Comparison of ENCODE assay signal across 8 cellular contexts in the genomic region with DNA sequence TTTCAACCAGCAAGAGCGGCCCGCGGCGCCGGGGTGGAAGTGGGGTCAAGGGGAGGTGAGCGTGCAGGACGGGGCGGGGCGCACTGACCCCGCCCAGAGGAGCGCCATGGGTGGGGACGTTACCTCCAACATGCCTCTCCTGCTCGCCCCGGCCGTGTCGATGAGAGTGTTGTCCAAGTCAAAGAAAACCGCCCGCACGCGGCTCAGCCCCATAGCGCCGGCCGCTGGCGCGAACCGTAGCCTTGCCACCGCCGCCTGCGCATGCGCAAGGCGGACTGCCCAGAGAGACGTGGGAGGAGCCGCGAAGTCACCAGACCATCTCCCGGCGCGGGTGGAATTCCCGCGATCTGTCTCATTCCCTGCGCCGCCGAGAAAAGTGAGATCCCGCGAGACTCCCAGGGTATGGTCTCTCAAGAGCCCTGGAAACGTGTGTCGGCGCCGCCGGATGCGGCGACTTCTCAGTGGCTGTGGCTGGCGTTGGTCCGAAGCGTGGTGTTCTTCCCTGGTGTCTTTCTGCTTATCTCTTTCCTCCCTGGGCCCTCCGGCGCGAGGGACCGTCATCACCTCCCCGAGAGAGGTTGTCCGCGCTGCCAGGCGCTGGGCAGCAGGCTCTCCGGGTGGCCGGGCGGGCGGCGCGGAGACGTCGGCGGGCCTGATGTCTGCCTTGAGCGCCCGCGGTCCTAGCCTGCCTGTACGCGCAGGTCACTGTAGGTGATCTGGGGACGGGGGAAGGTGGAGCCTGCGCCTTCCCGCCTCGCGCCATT. TPM values are rescaled to one million over a fixed set of nuclear protein-coding genes. Genes with fewer than 3 reads are reported as not detected.
DNase-seq lines count a peak whose midpoint lies in the region; ATAC-seq and TF ChIP-seq lines count a peak whose summit lies in the region.

A gene with protein sequence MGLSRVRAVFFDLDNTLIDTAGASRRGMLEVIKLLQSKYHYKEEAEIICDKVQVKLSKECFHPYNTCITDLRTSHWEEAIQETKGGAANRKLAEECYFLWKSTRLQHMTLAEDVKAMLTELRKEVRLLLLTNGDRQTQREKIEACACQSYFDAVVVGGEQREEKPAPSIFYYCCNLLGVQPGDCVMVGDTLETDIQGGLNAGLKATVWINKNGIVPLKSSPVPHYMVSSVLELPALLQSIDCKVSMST (minus strand): TSS at position 279 of the 764 bp plus-strand sequence. CDS start 66 bp downstream, at position 213.

- H3K9me3 ChIP-seq in DND-41 (ENCODE audit: insufficient read depth, low read length, severe bottlenecking) = no peaks in the 10 kb centered on the region
- no peaks in the 10 kb centered on the region for H3K9me3 ChIP-seq in esophagus squamous epithelium

- DNase-seq in DND-41 = peak; percentile 98
- DNase-seq in KG1 (lab: John Stamatoyannopoulos, UW) = peak; percentile 91
- DNase-seq in activated T-cell treated with anti-CD3 and anti-CD28 coated beads, Interleukin-2, amount 50 U/mL, for 48 hours = peak; percentile 93 to 94
- peak; percentile 80 for DNase-seq in esophagus squamous epithelium (lab: John Stamatoyannopoulos, UW)
- peak; percentile 99 for DNase-seq in myocyte (ENCODE audit: low read depth)
- peak; percentile 77 to 81 for DNase-seq in stimulated activated CD8-positive, alpha-beta memory T cell treated with anti-CD3 and anti-CD28 coated beads, Interleukin-7, amount 100 ng/mL, for 4 hours (ENCODE audit: low read depth in 2 of 2)

- peak within 1 kb of the TSS; percentile 86 for H3K9ac ChIP-seq in DND-41 (ENCODE audit: low read depth, low read length)

- H3K27ac ChIP-seq in DND-41 (ENCODE audit: low read length) = peak within 1 kb of the TSS; percentile 82
- peak within 1 kb of the TSS; percentile 90 to 97 (median 96) for H3K27ac ChIP-seq in esophagus squamous epithelium

- H3K36me3 ChIP-seq in DND-41 (ENCODE audit: insufficient read depth, low read length) (peaks cover 18% of the 10 kb centered on the region), esophagus squamous epithelium (no peaks in the 10 kb centered on the region)

- peaks cover 63% of the 10 kb centered on the region for H3K79me2 ChIP-seq in DND-41 (ENCODE audit: insufficient read depth, low read length)

- ATAC-seq in DND-41 (ENCODE audit: insufficient read depth, low read depth) = peak; percentile 88
- peak; percentile 79 for ATAC-seq in GM21737 (IDR thresholded peaks at IDR 0.05; ENCODE audit: unreplicated experiment)

- intact Hi-C loops in esophagus squamous epithelium (cut with DNase I) = no loop called here

- peak in 3 of 4 donors; percentile 27 to 69 (median 51) for TF ChIP-seq POLR2A in esophagus squamous epithelium (IDR thresholded peaks at IDR 0.05)

- H3K4me3 ChIP-seq in DND-41 (ENCODE audit: low read depth in 1 of 2, low read length in 2 of 2) (peak within 1 kb of the TSS; percentile 73 to 89), esophagus squamous epithelium (peak within 1 kb of the TSS; percentile 58 to 95 (median 81))

- H3K4me2 ChIP-seq in DND-41 (ENCODE audit: insufficient read depth, low read length) = peak within 1 kb of the TSS; percentile 81

- peak within 1 kb of the TSS; percentile 82 for H2AFZ ChIP-seq in DND-41 (ENCODE audit: low read depth, low read length)

- no peak for TF ChIP-seq CTCF in DND-41 (IDR thresholded peaks at IDR 0.05; ENCODE audit: borderline replicate concordance, extremely low read depth, low read length, poor library complexity, severe bottlenecking)
- peak in 1 of 6 experiments; percentile 17 for TF ChIP-seq CTCF in esophagus squamous epithelium (IDR thresholded peaks at IDR 0.05)

- H3K27me3 ChIP-seq in DND-41 (ENCODE audit: insufficient read depth, low read length, poor library complexity) (no peaks in the 10 kb centered on the region), esophagus squamous epithelium (no peaks in the 10 kb centered on the region)

- H3K4me1 ChIP-seq in DND-41 (ENCODE audit: insufficient read depth, low read length) = peaks cover 55% of the 10 kb centered on the region
- peaks cover 0 to 40% (median 11%) of the 10 kb centered on the region in 3 donors for H3K4me1 ChIP-seq in esophagus squamous epithelium

- 0% methylated on average over 4 to 15 of the region's 81 CpGs for WGBS in esophagus squamous epithelium, 2 donors

- H4K20me1 ChIP-seq in DND-41 (ENCODE audit: insufficient read depth, low read length) = peaks cover 24% of the 10 kb centered on the region

TF ChIP-seq in PFSK-1, 5 proteins besides CTCF, POLR2A, EP300 and RAD21:
- peak; percentile 71; the same call in 1 of the 2 replicates for TF ChIP-seq TAF1 (IDR thresholded peaks at IDR 0.05; ENCODE audit: borderline replicate concordance, insufficient read depth, low read length)
- 0 out of 2 replicates have a peak, but pooled peaks have one; percentile 54 for TF ChIP-seq SIN3A (IDR thresholded peaks at IDR 0.05; ENCODE audit: borderline replicate concordance, insufficient read depth, low read length)
- TF ChIP-seq, protein P1, sequence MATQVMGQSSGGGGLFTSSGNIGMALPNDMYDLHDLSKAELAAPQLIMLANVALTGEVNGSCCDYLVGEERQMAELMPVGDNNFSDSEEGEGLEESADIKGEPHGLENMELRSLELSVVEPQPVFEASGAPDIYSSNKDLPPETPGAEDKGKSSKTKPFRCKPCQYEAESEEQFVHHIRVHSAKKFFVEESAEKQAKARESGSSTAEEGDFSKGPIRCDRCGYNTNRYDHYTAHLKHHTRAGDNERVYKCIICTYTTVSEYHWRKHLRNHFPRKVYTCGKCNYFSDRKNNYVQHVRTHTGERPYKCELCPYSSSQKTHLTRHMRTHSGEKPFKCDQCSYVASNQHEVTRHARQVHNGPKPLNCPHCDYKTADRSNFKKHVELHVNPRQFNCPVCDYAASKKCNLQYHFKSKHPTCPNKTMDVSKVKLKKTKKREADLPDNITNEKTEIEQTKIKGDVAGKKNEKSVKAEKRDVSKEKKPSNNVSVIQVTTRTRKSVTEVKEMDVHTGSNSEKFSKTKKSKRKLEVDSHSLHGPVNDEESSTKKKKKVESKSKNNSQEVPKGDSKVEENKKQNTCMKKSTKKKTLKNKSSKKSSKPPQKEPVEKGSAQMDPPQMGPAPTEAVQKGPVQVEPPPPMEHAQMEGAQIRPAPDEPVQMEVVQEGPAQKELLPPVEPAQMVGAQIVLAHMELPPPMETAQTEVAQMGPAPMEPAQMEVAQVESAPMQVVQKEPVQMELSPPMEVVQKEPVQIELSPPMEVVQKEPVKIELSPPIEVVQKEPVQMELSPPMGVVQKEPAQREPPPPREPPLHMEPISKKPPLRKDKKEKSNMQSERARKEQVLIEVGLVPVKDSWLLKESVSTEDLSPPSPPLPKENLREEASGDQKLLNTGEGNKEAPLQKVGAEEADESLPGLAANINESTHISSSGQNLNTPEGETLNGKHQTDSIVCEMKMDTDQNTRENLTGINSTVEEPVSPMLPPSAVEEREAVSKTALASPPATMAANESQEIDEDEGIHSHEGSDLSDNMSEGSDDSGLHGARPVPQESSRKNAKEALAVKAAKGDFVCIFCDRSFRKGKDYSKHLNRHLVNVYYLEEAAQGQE (IDR thresholded peaks at IDR 0.05; ENCODE audit: insufficient read depth in 1 of 2, low read depth in 2 of 2, low read length in 2 of 2) = peak; percentile 12 to 42; a peak in 1 of 4 replicates
- peak; percentile 93 for TF ChIP-seq POLR2AphosphoS5 (IDR thresholded peaks at IDR 0.05; ENCODE audit: low read depth, low read length)
- peak; percentile 66 for TF ChIP-seq FOXP2 (optimal IDR thresholded peaks at IDR 0.05; ENCODE audit: borderline replicate concordance, extremely low read depth, extremely low read length, insufficient read depth)

RNA-seq across cellular contexts. Expression of the gene that starts here (rescaled TPM):
- 2.8 TPM for polyA plus RNA-seq in PFSK-1 (2012; ENCODE audit: insufficient read length, low read depth)
- 1 to 10 TPM; 2.1 to 5.4 (median 4.8) TPM for total RNA-seq in esophagus squamous epithelium
- total RNA-seq in myocyte = 7.0 and 9.9 TPM in 2 replicates
- polyA plus RNA-seq in myocyte (2012) = 3.7 TPM

Comparison
In these comparisons a context has a peak if more than half of its experiments do, and no peak if none do; other contexts are left out.
1. Peak in every context shown above with its lines: DNase-seq, ATAC-seq, H3K4me3 ChIP-seq and H3K27ac ChIP-seq.